ENCODE assay signal across 8 cellular contexts in the genomic region with DNA sequence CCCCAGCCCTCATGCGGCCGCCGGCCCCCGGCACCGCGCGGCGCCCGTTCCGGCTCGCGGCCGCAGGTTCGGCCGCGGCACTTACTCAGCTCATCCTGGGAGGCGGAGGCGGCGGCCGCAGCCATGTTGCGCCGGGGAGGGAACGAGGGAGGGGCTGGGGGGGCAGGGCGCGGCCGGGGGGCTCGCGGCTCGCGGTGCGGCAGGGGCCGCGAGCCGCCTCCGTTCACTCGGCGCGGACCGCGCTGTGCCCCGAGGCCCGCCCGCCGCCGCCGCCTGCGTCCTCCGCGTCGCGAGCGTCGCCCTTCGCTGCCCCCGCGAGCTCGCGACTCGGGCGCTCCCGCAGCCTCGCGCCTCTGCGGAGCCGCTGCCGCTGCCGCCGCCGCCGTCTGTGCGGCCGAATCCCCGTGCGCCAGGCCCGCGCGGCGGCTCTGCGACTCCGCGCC. TPM values are rescaled to one million over a fixed set of nuclear protein-coding genes. Genes with fewer than 3 reads are reported as not detected.
DNase-seq lines count a peak whose midpoint lies in the region; ATAC-seq and TF ChIP-seq lines count a peak whose summit lies in the region.

No MANE protein-coding gene starts in this region.

- peak; percentile 48 for DNase-seq in NCI-H1436 (lab: John Stamatoyannopoulos, UW)
- no peak for DNase-seq in NCI-H1436 treated with DMSO at 0.1 percent for 48 hours (lab: John Stamatoyannopoulos, UW)
- DNase-seq in activated T-cell treated with anti-CD3 and anti-CD28 coated beads for 24 hours (ENCODE audit: low read depth) = peak; percentile 30
- DNase-seq in fibroblast of the aortic adventitia (ENCODE audit: low read depth) = no peak
- DNase-seq in putamen (ENCODE audit: low spot score) = peak; percentile 56
- no peak for DNase-seq in mesenteric fat pad (ENCODE audit: low spot score)

- TF ChIP-seq CTCF in Loucy (conservative IDR thresholded peaks at IDR 0.05; ENCODE audit: low read length) (no peak), fibroblast of the aortic adventitia (IDR thresholded peaks at IDR 0.05; ENCODE audit: insufficient read depth, low read length) (no peak)

- H2AFZ ChIP-seq in Loucy (ENCODE audit: low read length) = no peak overlapping the region; the same call in 1 of the 2 replicates

- H3F3A ChIP-seq in Loucy (ENCODE audit: low read depth) = no peaks in the 10 kb centered on the region

- H3K79me2 ChIP-seq in Loucy (ENCODE audit: insufficient read depth, low read length) = peaks cover 24% of the 10 kb centered on the region

- H3K27me3 ChIP-seq in Loucy (ENCODE audit: insufficient read depth, low read length, poor library complexity, severe bottlenecking) = no peaks in the 10 kb centered on the region

- H4K20me1 ChIP-seq in Loucy (ENCODE audit: insufficient read depth, low read length, poor library complexity, severe bottlenecking) = peaks cover 5% of the 10 kb centered on the region

- no peak overlapping the region for H3K4me2 ChIP-seq in Loucy (ENCODE audit: low read depth, low read length, poor library complexity, severe bottlenecking)

- H3K9ac ChIP-seq in Loucy (ENCODE audit: low read depth, low read length, poor library complexity, severe bottlenecking) = no peak overlapping the region

- H3K9me2 ChIP-seq in Loucy (replicated peaks; ENCODE audit: low read depth, low read length) = no peaks in the 10 kb centered on the region

- H3K4me3 ChIP-seq in Loucy (ENCODE audit: low read length, poor library complexity, severe bottlenecking) (peak overlapping the region; percentile 70), fibroblast of the aortic adventitia (ENCODE audit: low read depth, low read length) (peak overlapping the region; percentile 93)

- no peaks in the 10 kb centered on the region for H3K4me1 ChIP-seq in Loucy (ENCODE audit: insufficient read depth, low read length, poor library complexity, severe bottlenecking)

- H3K9me3 ChIP-seq in Loucy (ENCODE audit: insufficient read depth, low read depth, low read length) = no peaks in the 10 kb centered on the region

- H3K36me3 ChIP-seq in Loucy (ENCODE audit: insufficient read depth, low read length) = no peaks in the 10 kb centered on the region

- peak; percentile 31 for ATAC-seq in GM21825 (IDR thresholded peaks at IDR 0.05; ENCODE audit: unreplicated experiment)

RNA-seq across cellular contexts. Expression of gene ECPAS, which starts 0.7 kb away (rescaled TPM):
- total RNA-seq in fibroblast of the aortic adventitia (ENCODE audit: low replicate concordance) (103 and 114 TPM in 2 replicates), mesenteric fat pad (120 TPM)

RNA-seq across cellular contexts. Expression of gene ZNF483, which starts 41.5 kb away (rescaled TPM):
- total RNA-seq in fibroblast of the aortic adventitia (ENCODE audit: low replicate concordance) = 2.6 and 8.8 TPM in 2 replicates
- total RNA-seq in mesenteric fat pad = 2.2 TPM

Comparison
In these comparisons a context has a peak if more than half of its experiments do, and no peak if none do; other contexts are left out.
1. DNase-seq: peak in NCI-H1436 (single experiment), activated T-cell treated with anti-CD3 and anti-CD28 coated beads for 24 hours (single experiment) and putamen (single experiment); none in NCI-H1436 treated with DMSO at 0.1 percent for 48 hours (single experiment), fibroblast of the aortic adventitia (single experiment) and mesenteric fat pad (single experiment).